Comparison of ENCODE assay signal across 19 cellular contexts in the genomic region with DNA sequence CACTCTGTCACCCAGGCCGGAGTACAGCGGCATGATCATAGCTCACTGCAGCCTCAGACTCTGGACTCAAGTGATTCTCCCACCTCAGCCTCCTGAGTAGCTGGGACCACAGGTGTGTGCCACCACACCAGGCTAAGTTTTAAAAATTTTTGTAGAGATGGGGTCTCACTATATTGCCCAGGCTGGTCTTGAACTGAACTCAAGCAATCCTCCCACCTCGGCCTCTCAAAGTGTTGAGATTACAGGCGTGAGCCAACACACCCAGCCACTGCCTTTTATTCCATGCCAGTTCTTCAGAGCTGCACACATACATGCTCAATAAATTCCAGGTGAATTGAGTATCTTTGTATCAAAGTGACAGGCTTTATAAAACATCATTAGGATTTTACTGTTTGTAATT.
"Had no signal": no experiment of that assay in that cellular context is flagged by ENCODE, and none has a peak within 500 bp of the region (broad histone marks: within the 10 kb centered on the region; RNA-seq: fewer than 3 reads in every experiment).

No MANE protein-coding gene starts in this region.

- H3K9me3 ChIP-seq: ascending aorta, body of pancreas, Peyer's patch had no signal

- ATAC-seq: activated CD4-positive, alpha-beta T cell treated with anti-CD3 and anti-CD28 coated beads for 36 hours; body of pancreas had no signal

- DNase-seq: activated CD4-positive, alpha-beta memory T cell treated with anti-CD3 and anti-CD28 coated beads, Interleukin-2, amount 10 ng/mL, durations not matched to agents 7 days and 5 days; activated CD4-positive, alpha-beta T cell treated with anti-CD3 and anti-CD28 coated beads for 36 hours; activated CD4-positive, alpha-beta T cell treated with anti-CD3 and anti-CD28 coated beads, Interleukin-2, amount 50 U/mL, for 1 hour; activated effector memory CD4-positive, alpha-beta T cell treated with anti-CD3 and anti-CD28 coated beads, Interleukin-2, amount 50 U/mL, for 16 hours; activated naive CD4-positive, alpha-beta T cell treated with anti-CD3 and anti-CD28 coated beads, Interleukin-2, amount 10 ng/mL, durations not matched to agents 7 days and 5 days; activated naive CD8-positive, alpha-beta T cell treated with anti-CD3 and anti-CD28 coated beads, Interleukin-2, amount 10 ng/mL, durations not matched to agents 7 days and 5 days; body of pancreas; central memory CD4-positive, alpha-beta T cell; MM.1S; NCI-H1105; NCI-H1436; NCI-H1694 treated with DMSO at 0.1 percent for 48 hours; NCI-H2081; NCI-H510A treated with DMSO at 0.1 percent for 48 hours; Peyer's patch; SHP77 treated with DMSO at 0.1 percent for 48 hours; WERI-Rb-1 had no signal

- H3K9me3 Mint-ChIP-seq: activated CD4-positive, alpha-beta memory T cell treated with anti-CD3 and anti-CD28 coated beads, Interleukin-2, amount 10 ng/mL, durations not matched to agents 7 days and 5 days had no signal

- H3K27ac ChIP-seq: ascending aorta, Peyer's patch, WERI-Rb-1 had no signal

- H3K27ac Mint-ChIP-seq: activated CD4-positive, alpha-beta memory T cell treated with anti-CD3 and anti-CD28 coated beads, Interleukin-2, amount 10 ng/mL, durations not matched to agents 7 days and 5 days; activated naive CD8-positive, alpha-beta T cell treated with anti-CD3 and anti-CD28 coated beads, Interleukin-2, amount 10 ng/mL, durations not matched to agents 7 days and 5 days had no signal

- H3K27me3 ChIP-seq: ascending aorta, body of pancreas, Peyer's patch had no signal

- H3K4me3 ChIP-seq: ascending aorta, body of pancreas, Peyer's patch had no signal

- H3K27me3 Mint-ChIP-seq: activated CD4-positive, alpha-beta memory T cell treated with anti-CD3 and anti-CD28 coated beads, Interleukin-2, amount 10 ng/mL, durations not matched to agents 7 days and 5 days; activated CD4-positive, alpha-beta T cell treated with anti-CD3 and anti-CD28 coated beads for 36 hours; activated naive CD8-positive, alpha-beta T cell treated with anti-CD3 and anti-CD28 coated beads, Interleukin-2, amount 10 ng/mL, durations not matched to agents 7 days and 5 days; IgD-negative memory B cell had no signal

- H3K4me3 Mint-ChIP-seq: activated CD4-positive, alpha-beta memory T cell treated with anti-CD3 and anti-CD28 coated beads, Interleukin-2, amount 10 ng/mL, durations not matched to agents 7 days and 5 days; activated CD4-positive, alpha-beta T cell treated with anti-CD3 and anti-CD28 coated beads for 36 hours; activated naive CD4-positive, alpha-beta T cell treated with anti-CD3 and anti-CD28 coated beads, Interleukin-2, amount 10 ng/mL, durations not matched to agents 7 days and 5 days; activated naive CD8-positive, alpha-beta T cell treated with anti-CD3 and anti-CD28 coated beads, Interleukin-2, amount 10 ng/mL, durations not matched to agents 7 days and 5 days had no signal
